8 cellular contexts compared by ENCODE assay signal in the genomic region with DNA sequence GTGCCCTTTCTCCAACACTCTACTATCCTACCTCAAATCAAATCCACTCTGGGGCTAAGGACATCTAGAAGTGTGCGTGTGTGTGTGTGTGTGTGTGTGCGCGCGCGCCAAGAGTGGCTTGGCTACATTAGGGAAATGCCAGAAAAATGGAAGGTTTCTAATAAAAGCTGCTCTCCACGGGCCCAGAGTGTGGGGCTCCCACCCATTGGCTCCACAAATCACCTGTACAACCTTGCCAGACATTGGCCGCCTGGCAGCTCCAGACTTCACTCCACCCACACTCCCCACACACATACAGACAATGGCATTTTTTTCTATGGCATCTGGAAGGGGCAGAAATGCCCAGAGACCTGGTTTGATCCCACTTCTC. TPM values are rescaled to one million over a fixed set of nuclear protein-coding genes. Genes with fewer than 3 reads are reported as not detected.
A peak's percentile ranks its signal among the peaks of the same experiment; 100 is the strongest.
DNase-seq lines count a peak whose midpoint lies in the region; ATAC-seq and TF ChIP-seq lines count a peak whose summit lies in the region.

No MANE protein-coding gene starts in this region.

- peaks cover 13% of the 10 kb centered on the region for H3K4me1 Mint-ChIP-seq in activated naive CD4-positive, alpha-beta T cell treated with anti-CD3 and anti-CD28 coated beads for 36 hours (ENCODE audit: low read depth)
- peaks cover 17% of the 10 kb centered on the region for H3K4me1 Mint-ChIP-seq in activated naive CD8-positive, alpha-beta T cell treated with anti-CD3 and anti-CD28 coated beads, Interleukin-2, amount 50 U/mL, for 24 hours

- CTCF ChIA-PET in activated naive CD4-positive, alpha-beta T cell treated with anti-CD3 and anti-CD28 coated beads for 36 hours (lab: Charles Lee): interaction anchor here (0.7 to 3.3 kb wide), 4 partner anchors 30 to 107 kb away, joined by 3 to 9 read pairs (median 4); no protein-coding TSS in a partner anchor

- H3K9me3 ChIP-seq in lower lobe of right lung (no peaks in the 10 kb centered on the region), upper lobe of left lung (no peaks in the 10 kb centered on the region)

- H3K4me3 Mint-ChIP-seq in activated naive CD4-positive, alpha-beta T cell treated with anti-CD3 and anti-CD28 coated beads for 36 hours: peak overlapping the region; percentile 79
- peak overlapping the region; percentile 74 for H3K4me3 Mint-ChIP-seq in activated naive CD8-positive, alpha-beta T cell treated with anti-CD3 and anti-CD28 coated beads, Interleukin-2, amount 50 U/mL, for 24 hours

- no peak for DNase-seq in activated naive CD4-positive, alpha-beta T cell treated with anti-CD3 and anti-CD28 coated beads for 36 hours
- no peak for DNase-seq in activated naive CD4-positive, alpha-beta T cell treated with anti-CD3 and anti-CD28 coated beads, Interleukin-2, amount 50 U/mL, for 72 hours (ENCODE audit: low spot score in 2 of 2)
- no peak for DNase-seq in activated naive CD8-positive, alpha-beta T cell treated with anti-CD3 and anti-CD28 coated beads, Interleukin-2, amount 50 U/mL, for 24 hours
- DNase-seq in lower lobe of right lung (no peak), upper lobe of left lung (peak; percentile 23 to 50), DMS153 (lab: John Stamatoyannopoulos, UW) (no peak), nucleus accumbens (lab: John Stamatoyannopoulos, UW) (no peak), amniotic stem cell (lab: John Stamatoyannopoulos, UW) (no peak)

- WGBS in upper lobe of left lung, 2 donors: 42 to 62% methylated on average over 7 of the region's 7 CpGs

- TF ChIP-seq POLR2A in upper lobe of left lung (IDR thresholded peaks at IDR 0.05): no peak

- ATAC-seq in activated naive CD4-positive, alpha-beta T cell treated with anti-CD3 and anti-CD28 coated beads, Interleukin-2, amount 50 U/mL, for 72 hours: no peak
- ATAC-seq in activated naive CD8-positive, alpha-beta T cell treated with anti-CD3 and anti-CD28 coated beads, Interleukin-2, amount 50 U/mL, for 24 hours: peak; percentile 4
- ATAC-seq in lower lobe of right lung: peak; percentile 3 to 24
- no peak for ATAC-seq in upper lobe of left lung (ENCODE audit: low FRiP score in 2 of 2)

- no peaks in the 10 kb centered on the region for H3K9me3 Mint-ChIP-seq in activated naive CD4-positive, alpha-beta T cell treated with anti-CD3 and anti-CD28 coated beads for 36 hours
- H3K9me3 Mint-ChIP-seq in activated naive CD4-positive, alpha-beta T cell treated with anti-CD3 and anti-CD28 coated beads, Interleukin-2, amount 50 U/mL, for 72 hours: no peaks in the 10 kb centered on the region
- no peaks in the 10 kb centered on the region for H3K9me3 Mint-ChIP-seq in activated naive CD8-positive, alpha-beta T cell treated with anti-CD3 and anti-CD28 coated beads, Interleukin-2, amount 50 U/mL, for 24 hours

- H3K4me3 ChIP-seq in lower lobe of right lung: peak overlapping the region; percentile 62
- peak overlapping the region in 3 of 4 donors; percentile 47 to 66 (median 63) for H3K4me3 ChIP-seq in upper lobe of left lung

- no peak for TF ChIP-seq EP300 in upper lobe of left lung (IDR thresholded peaks at IDR 0.05)

- H3K27ac ChIP-seq in lower lobe of right lung: peak overlapping the region; percentile 79
- peak overlapping the region; percentile 81 to 88 (median 81) for H3K27ac ChIP-seq in upper lobe of left lung

- H3K27me3 Mint-ChIP-seq in activated naive CD4-positive, alpha-beta T cell treated with anti-CD3 and anti-CD28 coated beads for 36 hours (ENCODE audit: low read depth): no peaks in the 10 kb centered on the region
- peaks cover 6% of the 10 kb centered on the region for H3K27me3 Mint-ChIP-seq in activated naive CD8-positive, alpha-beta T cell treated with anti-CD3 and anti-CD28 coated beads, Interleukin-2, amount 50 U/mL, for 24 hours

- no peaks in the 10 kb centered on the region for H3K36me3 Mint-ChIP-seq in activated naive CD4-positive, alpha-beta T cell treated with anti-CD3 and anti-CD28 coated beads for 36 hours (ENCODE audit: low read depth)
- no peaks in the 10 kb centered on the region for H3K36me3 Mint-ChIP-seq in activated naive CD4-positive, alpha-beta T cell treated with anti-CD3 and anti-CD28 coated beads, Interleukin-2, amount 50 U/mL, for 72 hours
- no peaks in the 10 kb centered on the region for H3K36me3 Mint-ChIP-seq in activated naive CD8-positive, alpha-beta T cell treated with anti-CD3 and anti-CD28 coated beads, Interleukin-2, amount 50 U/mL, for 24 hours (ENCODE audit: low read depth)

- H3K4me1 ChIP-seq in lower lobe of right lung (peaks cover 18% of the 10 kb centered on the region), upper lobe of left lung (peaks cover 7 to 18% (median 12%) of the 10 kb centered on the region in 4 donors)

- H3K27ac Mint-ChIP-seq in activated naive CD4-positive, alpha-beta T cell treated with anti-CD3 and anti-CD28 coated beads for 36 hours: peak overlapping the region; percentile 46
- H3K27ac Mint-ChIP-seq in activated naive CD4-positive, alpha-beta T cell treated with anti-CD3 and anti-CD28 coated beads, Interleukin-2, amount 50 U/mL, for 72 hours: peak overlapping the region in 1 of 2 donors; percentile 78
- peak overlapping the region; percentile 77 for H3K27ac Mint-ChIP-seq in activated naive CD8-positive, alpha-beta T cell treated with anti-CD3 and anti-CD28 coated beads, Interleukin-2, amount 50 U/mL, for 24 hours

- no peaks in the 10 kb centered on the region for H3K27me3 ChIP-seq in lower lobe of right lung (ENCODE audit: low read depth)
- H3K27me3 ChIP-seq in upper lobe of left lung: no peaks in the 10 kb centered on the region

- TF ChIP-seq CTCF in lower lobe of right lung (IDR thresholded peaks at IDR 0.05): no peak
- TF ChIP-seq CTCF in upper lobe of left lung (IDR thresholded peaks at IDR 0.05): no peak

- H3K36me3 ChIP-seq in lower lobe of right lung (no peaks in the 10 kb centered on the region), upper lobe of left lung (no peaks in the 10 kb centered on the region)

- intact Hi-C loops in activated naive CD4-positive, alpha-beta T cell treated with anti-CD3 and anti-CD28 coated beads for 36 hours (cut with micrococcal nuclease): no loop called here
- intact Hi-C loops in lower lobe of right lung (cut with DNase I): no loop called here

RNA-seq across cellular contexts. Expression of a gene that starts 30.3 kb away (rescaled TPM):
- total RNA-seq in activated naive CD4-positive, alpha-beta T cell treated with anti-CD3 and anti-CD28 coated beads for 36 hours: not detected
- not detected for total RNA-seq in activated naive CD4-positive, alpha-beta T cell treated with anti-CD3 and anti-CD28 coated beads, Interleukin-2, amount 50 U/mL, for 72 hours
- total RNA-seq in lower lobe of right lung: 1.9 TPM
- 1 to 10 TPM in 4 of 6 donors, under 1 TPM in 1, not detected in 1; 0.30 to 4.7 (median 3.1) TPM for total RNA-seq in upper lobe of left lung

RNA-seq across cellular contexts. Expression of a gene that starts 50.4 kb away (rescaled TPM):
- 10 to 100 TPM; 18.7 to 18.9 TPM for total RNA-seq in activated naive CD4-positive, alpha-beta T cell treated with anti-CD3 and anti-CD28 coated beads for 36 hours
- 10 to 100 TPM; 35.3 to 41.5 TPM for total RNA-seq in activated naive CD4-positive, alpha-beta T cell treated with anti-CD3 and anti-CD28 coated beads, Interleukin-2, amount 50 U/mL, for 72 hours
- total RNA-seq in lower lobe of right lung: 46.8 TPM
- 10 to 100 TPM in 4 of 6 donors, 1 to 10 TPM in 2; 8.5 to 38.4 (median 27.3) TPM for total RNA-seq in upper lobe of left lung

RNA-seq across cellular contexts. Expression of a gene that starts 50.5 kb away (rescaled TPM):
- total RNA-seq in activated naive CD4-positive, alpha-beta T cell treated with anti-CD3 and anti-CD28 coated beads for 36 hours: 10 to 100 TPM; 40.3 to 41.3 TPM
- 10 to 100 TPM; 37.5 to 40.2 TPM for total RNA-seq in activated naive CD4-positive, alpha-beta T cell treated with anti-CD3 and anti-CD28 coated beads, Interleukin-2, amount 50 U/mL, for 72 hours
- total RNA-seq in lower lobe of right lung (21.1 TPM), upper lobe of left lung (10 to 100 TPM in 3 of 6 donors, 1 to 10 TPM in 3; 1.1 to 22.5 (median 9.9) TPM)

Comparison
In these comparisons a context has a peak if more than half of its experiments do, and no peak if none do; other contexts are left out.
1. DNase-seq: peak in upper lobe of left lung (2 of 2); none in activated naive CD4-positive, alpha-beta T cell treated with anti-CD3 and anti-CD28 coated beads for 36 hours (single experiment), activated naive CD4-positive, alpha-beta T cell treated with anti-CD3 and anti-CD28 coated beads, Interleukin-2, amount 50 U/mL, for 72 hours (0 of 2), activated naive CD8-positive, alpha-beta T cell treated with anti-CD3 and anti-CD28 coated beads, Interleukin-2, amount 50 U/mL, for 24 hours (single experiment), lower lobe of right lung (single experiment), DMS153 (single experiment), nucleus accumbens (0 of 56) and amniotic stem cell (single experiment).
2. ATAC-seq: peak in activated naive CD8-positive, alpha-beta T cell treated with anti-CD3 and anti-CD28 coated beads, Interleukin-2, amount 50 U/mL, for 24 hours (single experiment) and lower lobe of right lung (2 of 2); none in activated naive CD4-positive, alpha-beta T cell treated with anti-CD3 and anti-CD28 coated beads, Interleukin-2, amount 50 U/mL, for 72 hours (0 of 2) and upper lobe of left lung (0 of 2).